ENCODE assay signal across 1 cellular context in genomic region chr4:139734875-139735380, GRCh38.
TF ChIP-seq lines count a peak whose summit lies in the region.

No MANE protein-coding gene starts in this region.

TF ChIP-seq in SK-N-SH treated with all-trans-retinoic acid at 6 μM for 48 hours, 23 proteins besides CTCF, POLR2A, EP300 and RAD21 (continued from another document):
- TF ChIP-seq, protein P1, sequence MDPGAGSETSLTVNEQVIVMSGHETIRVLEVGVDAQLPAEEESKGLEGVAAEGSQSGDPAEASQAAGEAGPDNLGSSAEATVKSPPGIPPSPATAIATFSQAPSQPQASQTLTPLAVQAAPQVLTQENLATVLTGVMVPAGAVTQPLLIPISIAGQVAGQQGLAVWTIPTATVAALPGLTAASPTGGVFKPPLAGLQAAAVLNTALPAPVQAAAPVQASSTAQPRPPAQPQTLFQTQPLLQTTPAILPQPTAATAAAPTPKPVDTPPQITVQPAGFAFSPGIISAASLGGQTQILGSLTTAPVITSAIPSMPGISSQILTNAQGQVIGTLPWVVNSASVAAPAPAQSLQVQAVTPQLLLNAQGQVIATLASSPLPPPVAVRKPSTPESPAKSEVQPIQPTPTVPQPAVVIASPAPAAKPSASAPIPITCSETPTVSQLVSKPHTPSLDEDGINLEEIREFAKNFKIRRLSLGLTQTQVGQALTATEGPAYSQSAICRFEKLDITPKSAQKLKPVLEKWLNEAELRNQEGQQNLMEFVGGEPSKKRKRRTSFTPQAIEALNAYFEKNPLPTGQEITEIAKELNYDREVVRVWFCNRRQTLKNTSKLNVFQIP (CRISPR knock-in tag; IDR thresholded peaks at IDR 0.05; ENCODE audit: borderline replicate concordance, low read depth) = no peak
- no peak for TF ChIP-seq OSR1 (CRISPR knock-in tag; IDR thresholded peaks at IDR 0.05)
TF ChIP-seq in SK-N-SH treated with all-trans-retinoic acid at 6 μM for 48 hours: peak in this region for 4.
